ENCODE assay signal across 1 cellular context in genomic region chr14:99345472-99345871, GRCh38.
TF ChIP-seq lines count a peak whose summit lies in the region.

No MANE protein-coding gene starts in this region.

TF ChIP-seq in GM23338, 12 proteins besides CTCF, POLR2A, EP300 and RAD21 (continued from another document):
- TF ChIP-seq ZNF462 (CRISPR knock-in tag; IDR thresholded peaks at IDR 0.05) (no peak), ZNF114 (CRISPR knock-in tag; IDR thresholded peaks at IDR 0.05) (no peak), STAT1 (IDR thresholded peaks at IDR 0.05; ENCODE audit: unreplicated experiment) (no peak), EZH2 (IDR thresholded peaks at IDR 0.05; ENCODE audit: low read depth, unreplicated experiment) (no peak), ZNF331 (CRISPR knock-in tag; IDR thresholded peaks at IDR 0.05; ENCODE audit: low read depth) (no peak), EZH2phosphoT487 (IDR thresholded peaks at IDR 0.05; ENCODE audit: unreplicated experiment) (no peak), REST (IDR thresholded peaks at IDR 0.05; ENCODE audit: unreplicated experiment) (no peak)
TF ChIP-seq in GM23338: peak in this region for 0.
